In genomic region chr1:65979145-65979544, GRCh38 we compare ENCODE assay signal across 15 cellular contexts.
DNase-seq lines count a peak whose midpoint lies in the region; ATAC-seq, FAIRE-seq and TF ChIP-seq lines count a peak whose summit lies in the region.
"Had no signal": no experiment of that assay in that cellular context is flagged by ENCODE, and none has a peak within 500 bp of the region (broad histone marks: within the 10 kb centered on the region; RNA-seq: fewer than 3 reads in every experiment).

No MANE protein-coding gene starts in this region.

- no peak for FAIRE-seq in H54 (lab: Jason Lieb, UNC)
- FAIRE-seq: GM12892 had no signal

- H3K27ac Mint-ChIP-seq in activated naive CD4-positive, alpha-beta T cell treated with anti-CD3 and anti-CD28 coated beads for 36 hours: no peak overlapping the region
- H3K27ac Mint-ChIP-seq in effector memory CD8-positive, alpha-beta T cell: no peak overlapping the region
- H3K27ac Mint-ChIP-seq: activated naive CD8-positive, alpha-beta T cell; WTC11 had no signal

- DNase-seq in H4 (ENCODE audit: low spot score): peak; percentile 23
- peak; percentile 82 for DNase-seq in astrocyte of the hippocampus (ENCODE audit: low read depth, low spot score)
- DNase-seq in head of caudate nucleus: peak; percentile 30 to 92 (median 78)
- DNase-seq in posterior cingulate gyrus: peak in 9 of 10 donors; percentile 36 to 93 (median 71)
- DNase-seq in activated naive CD4-positive, alpha-beta T cell treated with anti-CD3 and anti-CD28 coated beads for 36 hours: no peak
- DNase-seq in effector memory CD8-positive, alpha-beta T cell: no peak
- no peak for DNase-seq in H54 (ENCODE audit: insufficient read length, low spot score)
- DNase-seq: effector CD4-positive, alpha-beta T cell; NCI-H2081 treated with DMSO at 0.1 percent for 48 hours; sigmoid colon; stomach had no signal

- 68% methylated on average over 3 of the region's 4 CpGs; no CpG with 5 or more reads in 1 of the 2 donors for WGBS in gastroesophageal sphincter (ENCODE audit: low coverage in 1 of 2), 2 donors

- TF ChIP-seq POLR2A in H54 (IDR thresholded peaks at IDR 0.05; ENCODE audit: low read depth, low read length) (no peak), gastroesophageal sphincter (IDR thresholded peaks at IDR 0.05) (no peak)

- H3K27me3 Mint-ChIP-seq in activated naive CD4-positive, alpha-beta T cell treated with anti-CD3 and anti-CD28 coated beads for 36 hours (ENCODE audit: low read depth): peaks cover 8% of the 10 kb centered on the region
- peaks cover 42 to 55% of the 10 kb centered on the region in 2 donors for H3K27me3 Mint-ChIP-seq in effector memory CD8-positive, alpha-beta T cell

- TF ChIP-seq EP300 in gastroesophageal sphincter (IDR thresholded peaks at IDR 0.05): no peak

- H3K4me3 ChIP-seq in gastroesophageal sphincter: no peak overlapping the region
- H3K4me3 ChIP-seq: sigmoid colon, stomach had no signal

- H3K36me3 ChIP-seq in gastroesophageal sphincter: no peaks in the 10 kb centered on the region
- H3K36me3 ChIP-seq: sigmoid colon, stomach had no signal

- H3K27ac ChIP-seq in gastroesophageal sphincter: no peak overlapping the region
- H3K27ac ChIP-seq: sigmoid colon, stomach had no signal

- H3K27me3 ChIP-seq in gastroesophageal sphincter: no peaks in the 10 kb centered on the region
- H3K27me3 ChIP-seq: sigmoid colon, stomach had no signal

- no peak for ATAC-seq in effector memory CD8-positive, alpha-beta T cell (replicated peaks)
- ATAC-seq in gastroesophageal sphincter: no peak
- ATAC-seq: WTC11 had no signal

- H3K36me3 Mint-ChIP-seq in activated naive CD4-positive, alpha-beta T cell treated with anti-CD3 and anti-CD28 coated beads for 36 hours (ENCODE audit: low read depth): peaks cover 2% of the 10 kb centered on the region
- H3K36me3 Mint-ChIP-seq in effector memory CD8-positive, alpha-beta T cell (ENCODE audit: insufficient read depth): no peaks in the 10 kb centered on the region

- H3K4me1 Mint-ChIP-seq in activated naive CD4-positive, alpha-beta T cell treated with anti-CD3 and anti-CD28 coated beads for 36 hours (ENCODE audit: low read depth): peaks cover 7% of the 10 kb centered on the region
- H3K4me1 Mint-ChIP-seq in effector memory CD8-positive, alpha-beta T cell (ENCODE audit: low read depth in 2 of 2): no peaks in the 10 kb centered on the region
- H3K4me1 Mint-ChIP-seq: WTC11 had no signal

- peaks cover 23% of the 10 kb centered on the region for H3K9me3 Mint-ChIP-seq in activated naive CD4-positive, alpha-beta T cell treated with anti-CD3 and anti-CD28 coated beads for 36 hours
- H3K9me3 Mint-ChIP-seq in effector memory CD8-positive, alpha-beta T cell: peaks cover 6 to 20% of the 10 kb centered on the region in 2 donors

- H3K4me1 ChIP-seq in gastroesophageal sphincter: no peaks in the 10 kb centered on the region
- H3K4me1 ChIP-seq: sigmoid colon, stomach had no signal

- TF ChIP-seq CTCF in gastroesophageal sphincter (IDR thresholded peaks at IDR 0.05): no peak

- CTCF ChIA-PET in activated naive CD4-positive, alpha-beta T cell treated with anti-CD3 and anti-CD28 coated beads for 36 hours (lab: Charles Lee): interaction anchor here (0.9 to 2.1 kb wide), 2 partner anchors 20 to 263 kb away, joined by 3 to 7 read pairs; no protein-coding TSS in a partner anchor

- intact Hi-C loops in head of caudate nucleus (cut with DNase I) (no loop called here), posterior cingulate gyrus (cut with DNase I) (no loop called here)
- intact Hi-C loops in activated naive CD4-positive, alpha-beta T cell treated with anti-CD3 and anti-CD28 coated beads for 36 hours (cut with micrococcal nuclease): no loop called here

- H3K4me3 Mint-ChIP-seq in activated naive CD4-positive, alpha-beta T cell treated with anti-CD3 and anti-CD28 coated beads for 36 hours: no peak overlapping the region
- no peak overlapping the region for H3K4me3 Mint-ChIP-seq in effector memory CD8-positive, alpha-beta T cell
- H3K4me3 Mint-ChIP-seq: activated naive CD8-positive, alpha-beta T cell; WTC11 had no signal

- H3K9me3 ChIP-seq in gastroesophageal sphincter: peaks cover 0 to 16% (median 0%) of the 10 kb centered on the region in 3 donors

Comparison
In these comparisons a context has a peak if more than half of its experiments do, and no peak if none do; other contexts are left out.
1. DNase-seq: peak in H4 (single experiment), astrocyte of the hippocampus (single experiment), head of caudate nucleus (42 of 42) and posterior cingulate gyrus (9 of 10); none in activated naive CD4-positive, alpha-beta T cell treated with anti-CD3 and anti-CD28 coated beads for 36 hours (single experiment), effector memory CD8-positive, alpha-beta T cell (0 of 3) and H54 (single experiment).